Comparison of ENCODE assay signal across 9 cellular contexts in the genomic region with DNA sequence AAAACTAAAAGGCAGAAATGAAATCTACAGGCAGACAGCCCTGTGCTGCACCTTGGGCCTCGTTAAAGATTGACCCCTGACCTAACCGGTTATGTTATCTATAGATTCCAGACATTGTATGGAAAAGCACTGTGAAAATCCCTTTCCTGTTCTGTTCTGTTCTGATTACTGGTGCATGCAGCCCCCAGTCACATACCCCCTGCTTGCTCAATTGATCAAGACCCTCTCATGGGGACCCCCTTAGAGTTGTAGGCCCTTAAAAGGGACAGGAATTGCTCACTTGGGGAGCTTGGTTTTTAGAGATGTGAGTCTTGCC. TPM values are rescaled to one million over a fixed set of nuclear protein-coding genes. Genes with fewer than 3 reads are reported as not detected.
"Had no signal": no experiment of that assay in that cellular context is flagged by ENCODE, and none has a peak within 500 bp of the region (broad histone marks: within the 10 kb centered on the region; RNA-seq: fewer than 3 reads in every experiment).

No MANE protein-coding gene starts in this region.

RNA-seq across cellular contexts. Expression of a gene that starts 2.6 kb away (rescaled TPM):
- total RNA-seq: chondrocyte; fibroblast of lung; mesothelial cell of epicardium; myocyte; natural killer cell treated with Interleukin-12 subunit alpha and Interleukin-12 subunit beta and Interleukin-15 and Interleukin-18, amount 100 ng/mL, for 72 hours; progenitor cell of endocrine pancreas; smooth muscle cell had no signal
- polyA plus RNA-seq: fibroblast of lung, smooth muscle cell had no signal

RNA-seq across cellular contexts. Expression of a gene that starts 57.5 kb away (rescaled TPM):
- total RNA-seq: fibroblast of lung, frontal cortex, mesothelial cell of epicardium, myocyte, occipital lobe, progenitor cell of endocrine pancreas, smooth muscle cell had no signal
- polyA plus RNA-seq: fibroblast of lung, smooth muscle cell had no signal
